8 cellular contexts compared by ENCODE assay signal in the genomic region with DNA sequence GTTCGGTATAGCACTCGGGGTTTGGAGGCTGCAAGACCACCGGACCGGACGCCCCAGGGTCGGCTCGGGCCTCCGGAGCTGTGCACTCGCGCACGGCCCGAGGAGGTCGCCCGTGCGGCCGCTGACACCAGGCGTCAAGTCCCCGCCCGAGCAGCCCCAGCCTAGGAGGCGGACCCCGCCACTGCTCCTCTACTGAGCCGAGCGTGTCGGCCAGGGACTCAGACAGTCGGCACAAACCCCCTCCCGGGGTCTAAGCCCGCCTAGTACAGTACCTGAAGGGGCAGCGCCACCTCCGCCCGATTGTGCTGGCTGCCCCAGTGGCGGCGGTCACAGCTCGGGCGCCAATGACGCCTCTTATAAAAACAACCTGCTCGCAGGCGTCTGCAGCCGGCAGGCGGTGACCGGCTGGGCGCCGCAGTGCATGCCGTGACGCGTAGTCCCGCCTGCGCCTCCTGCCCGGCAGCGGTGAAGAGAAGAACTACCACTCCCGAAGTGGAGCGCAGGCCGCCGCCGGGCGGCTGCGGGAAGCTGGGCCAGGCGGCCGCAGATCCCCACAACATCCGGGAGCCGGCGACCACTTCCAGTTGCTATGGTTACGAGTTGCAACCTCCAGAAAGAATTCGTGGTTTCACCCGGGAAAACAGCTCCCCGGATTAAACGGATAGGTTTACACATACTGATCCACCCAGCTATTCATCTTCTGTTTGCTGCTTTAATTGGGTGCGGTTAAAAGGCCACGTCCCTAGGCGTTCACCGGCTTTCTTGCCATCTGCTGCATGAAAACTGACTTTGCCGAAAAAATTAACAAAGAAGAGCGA. TPM values are rescaled to one million over a fixed set of nuclear protein-coding genes. Genes with fewer than 3 reads are reported as not detected.
DNase-seq lines count a peak whose midpoint lies in the region; TF ChIP-seq lines count a peak whose summit lies in the region.

A gene with protein sequence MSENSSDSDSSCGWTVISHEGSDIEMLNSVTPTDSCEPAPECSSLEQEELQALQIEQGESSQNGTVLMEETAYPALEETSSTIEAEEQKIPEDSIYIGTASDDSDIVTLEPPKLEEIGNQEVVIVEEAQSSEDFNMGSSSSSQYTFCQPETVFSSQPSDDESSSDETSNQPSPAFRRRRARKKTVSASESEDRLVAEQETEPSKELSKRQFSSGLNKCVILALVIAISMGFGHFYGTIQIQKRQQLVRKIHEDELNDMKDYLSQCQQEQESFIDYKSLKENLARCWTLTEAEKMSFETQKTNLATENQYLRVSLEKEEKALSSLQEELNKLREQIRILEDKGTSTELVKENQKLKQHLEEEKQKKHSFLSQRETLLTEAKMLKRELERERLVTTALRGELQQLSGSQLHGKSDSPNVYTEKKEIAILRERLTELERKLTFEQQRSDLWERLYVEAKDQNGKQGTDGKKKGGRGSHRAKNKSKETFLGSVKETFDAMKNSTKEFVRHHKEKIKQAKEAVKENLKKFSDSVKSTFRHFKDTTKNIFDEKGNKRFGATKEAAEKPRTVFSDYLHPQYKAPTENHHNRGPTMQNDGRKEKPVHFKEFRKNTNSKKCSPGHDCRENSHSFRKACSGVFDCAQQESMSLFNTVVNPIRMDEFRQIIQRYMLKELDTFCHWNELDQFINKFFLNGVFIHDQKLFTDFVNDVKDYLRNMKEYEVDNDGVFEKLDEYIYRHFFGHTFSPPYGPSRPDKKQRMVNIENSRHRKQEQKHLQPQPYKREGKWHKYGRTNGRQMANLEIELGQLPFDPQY (minus strand): TSS at position 411 of the 818 bp plus-strand sequence. CDS start 18,935 bp downstream, outside the sequence.
A gene with protein sequence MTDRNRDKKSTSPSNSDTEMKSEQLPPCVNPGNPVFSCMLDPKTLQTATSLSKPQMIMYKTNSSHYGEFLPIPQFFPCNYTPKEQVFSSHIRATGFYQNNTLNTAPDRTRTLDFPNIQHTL (plus strand): TSS at position 547 of the 818 bp plus-strand sequence. CDS start 274 bp downstream, outside the sequence.

- CTCF ChIA-PET in GM10248 (lab: Yijun Ruan, JAX): interaction anchor here (0.7 to 3.0 kb wide), 28 partner anchors 9 to 219 kb away, joined by 3 to 30 read pairs (median 5); a partner anchor contains a TSS

- under 1% methylated on average over 72 of the region's 72 CpGs for WGBS in thymus

- H3K4me3 ChIP-seq in NB4 (ENCODE audit: low read depth, low read length) (peak within 1 kb of the TSS; percentile 97), SK-N-MC (peak within 1 kb of the TSS; percentile 96), osteoblast (ENCODE audit: insufficient read depth, low read length) (peak within 1 kb of the TSS; percentile 88), thymus (ENCODE audit: low read length) (peak within 1 kb of the TSS; percentile 72)

- no peaks in the 10 kb centered on the region for H3K27me3 Mint-ChIP-seq in HFFc6 (ENCODE audit: insufficient read depth)
- H3K27me3 Mint-ChIP-seq in activated naive CD8-positive, alpha-beta T cell: no peaks in the 10 kb centered on the region
- peaks cover 7% of the 10 kb centered on the region for H3K27me3 Mint-ChIP-seq in glutamatergic neuron (ENCODE audit: unreplicated experiment)

- H3K9me3 ChIP-seq in SK-N-MC (ENCODE audit: low read depth, low read length): no peaks in the 10 kb centered on the region
- no peaks in the 10 kb centered on the region for H3K9me3 ChIP-seq in osteoblast (ENCODE audit: low read depth, low read length)
- no peaks in the 10 kb centered on the region for H3K9me3 ChIP-seq in thymus (ENCODE audit: control insufficient read depth)

- H3K36me3 Mint-ChIP-seq in HFFc6 (ENCODE audit: low read depth) (no peaks in the 10 kb centered on the region), glutamatergic neuron (ENCODE audit: unreplicated experiment) (no peaks in the 10 kb centered on the region)
- no peaks in the 10 kb centered on the region for H3K36me3 Mint-ChIP-seq in activated naive CD8-positive, alpha-beta T cell

- H4K20me1 ChIP-seq in osteoblast (ENCODE audit: insufficient read depth, low read length): no peaks in the 10 kb centered on the region

- no peaks in the 10 kb centered on the region for H3K36me3 ChIP-seq in SK-N-MC (ENCODE audit: insufficient read depth, low read length)
- H3K36me3 ChIP-seq in osteoblast (ENCODE audit: insufficient read depth, low read length): no peaks in the 10 kb centered on the region
- no peaks in the 10 kb centered on the region for H3K36me3 ChIP-seq in thymus (ENCODE audit: control insufficient read depth, insufficient read depth)

- TF ChIP-seq CTCF in GM10248 (IDR thresholded peaks at IDR 0.05; ENCODE audit: control extremely low read depth, extremely low read depth, low read depth, missing control alignments): peak; percentile 42
- TF ChIP-seq CTCF in HFFc6 (IDR thresholded peaks at IDR 0.05): peak; percentile 91
- TF ChIP-seq CTCF in NB4 (IDR thresholded peaks at IDR 0.05; ENCODE audit: low read depth, low read length): peak; percentile 37
- peak; percentile 93 for TF ChIP-seq CTCF in glutamatergic neuron (IDR thresholded peaks at IDR 0.05; ENCODE audit: partially characterized antibody, unreplicated experiment)
- TF ChIP-seq CTCF in osteoblast (IDR thresholded peaks at IDR 0.05; ENCODE audit: extremely low read depth, low read depth, low read length): peak; percentile 55

- H3K27ac ChIP-seq in SK-N-MC (no peak within 1 kb of the TSS), osteoblast (ENCODE audit: low read depth, low read length) (peak within 1 kb of the TSS; percentile 86), thymus (ENCODE audit: low read depth) (peak within 1 kb of the TSS; percentile 82)

- H3K4me3 Mint-ChIP-seq in HFFc6: peak within 1 kb of the TSS; percentile 94
- peak within 1 kb of the TSS; percentile 93 for H3K4me3 Mint-ChIP-seq in activated naive CD8-positive, alpha-beta T cell
- peak within 1 kb of the TSS; percentile 96 for H3K4me3 Mint-ChIP-seq in glutamatergic neuron (ENCODE audit: unreplicated experiment)

- H3K4me1 ChIP-seq in osteoblast (ENCODE audit: insufficient read depth, low read length) (peaks cover 13% of the 10 kb centered on the region), thymus (ENCODE audit: control insufficient read depth, insufficient read depth, low read length) (peaks cover 9% of the 10 kb centered on the region)

- peaks cover 24% of the 10 kb centered on the region for H3K4me1 Mint-ChIP-seq in HFFc6 (ENCODE audit: low read depth)
- H3K4me1 Mint-ChIP-seq in activated naive CD8-positive, alpha-beta T cell (ENCODE audit: low read depth): peaks cover 30% of the 10 kb centered on the region
- peaks cover 10% of the 10 kb centered on the region for H3K4me1 Mint-ChIP-seq in glutamatergic neuron (ENCODE audit: low read depth, unreplicated experiment)

- peak within 1 kb of the TSS; percentile 73 for H3K9ac ChIP-seq in SK-N-MC (ENCODE audit: insufficient read length)

- H3K27me3 ChIP-seq in osteoblast (ENCODE audit: insufficient read depth, low read length) (no peaks in the 10 kb centered on the region), thymus (ENCODE audit: control insufficient read depth, insufficient read depth) (no peaks in the 10 kb centered on the region)

- no peaks in the 10 kb centered on the region for H3K9me3 Mint-ChIP-seq in HFFc6
- H3K9me3 Mint-ChIP-seq in activated naive CD8-positive, alpha-beta T cell (ENCODE audit: low read depth): no peaks in the 10 kb centered on the region
- peaks cover 4% of the 10 kb centered on the region for H3K9me3 Mint-ChIP-seq in glutamatergic neuron (ENCODE audit: unreplicated experiment)

- DNase-seq in GM10248 (ENCODE audit: extremely low spot score) (peak; percentile 94), HFFc6 (peak; percentile 97), NB4 (ENCODE audit: low read depth) (peak; percentile 97), SK-N-MC (ENCODE audit: low read depth, low spot score) (no peak), glutamatergic neuron (peak; percentile 95), osteoblast (ENCODE audit: insufficient read length, low spot score, missing footprints) (peak; percentile 96)

- peaks cover 36% of the 10 kb centered on the region for H3K79me2 ChIP-seq in osteoblast (ENCODE audit: insufficient read depth, low read length)

- peak within 1 kb of the TSS; percentile 95 for H3K27ac Mint-ChIP-seq in HFFc6
- H3K27ac Mint-ChIP-seq in activated naive CD8-positive, alpha-beta T cell: peak within 1 kb of the TSS; percentile 75
- H3K27ac Mint-ChIP-seq in glutamatergic neuron (ENCODE audit: unreplicated experiment): peak within 1 kb of the TSS; percentile 98

- H2AFZ ChIP-seq in osteoblast (ENCODE audit: low read length): peak within 1 kb of the TSS; percentile 91

- peak; percentile 59 for TF ChIP-seq POLR2A in NB4 (IDR thresholded peaks at IDR 0.05; ENCODE audit: extremely low read depth, insufficient read length)

- POLR2A ChIA-PET in GM10248 (lab: Yijun Ruan, JAX): interaction anchor here (0.8 kb wide), 1 partner anchor 89 kb away, joined by 3 read pairs; a partner anchor contains a TSS

- H3K4me2 ChIP-seq in osteoblast (ENCODE audit: insufficient read depth, low read length): peak within 1 kb of the TSS; percentile 98

RNA-seq across cellular contexts. Expression of the first gene that starts in this region (rescaled TPM):
- 10 to 100 TPM; 28.9 to 42.5 (median 32.6) TPM for total RNA-seq in HFFc6 (2021; fragmentation: NEBNext Ultra II Directional; extraction: Animal tissue kit (Norgen Biotek cat#: 25700))
- 30.8 TPM for total RNA-seq in glutamatergic neuron (ENCODE audit: unreplicated experiment)
- total RNA-seq in osteoblast: 209 and 250 TPM in 2 replicates
- polyA plus RNA-seq in thymus: 28.9 TPM

RNA-seq across cellular contexts. Expression of the second gene that starts in this region (rescaled TPM):
- total RNA-seq in HFFc6 (2021; fragmentation: NEBNext Ultra II Directional; extraction: Animal tissue kit (Norgen Biotek cat#: 25700)): 1 to 10 TPM in 3 of 6 experiments, under 1 TPM in 3; 0.58 to 1.7 (median 1.1) TPM
- total RNA-seq in glutamatergic neuron (ENCODE audit: unreplicated experiment): 1.9 TPM
- total RNA-seq in osteoblast: 3.6 and 5.3 TPM in 2 replicates
- polyA plus RNA-seq in thymus: 6.0 TPM

Comparison
In these comparisons a context has a peak if more than half of its experiments do, and no peak if none do; other contexts are left out.
1. CTCF ChIP-seq: peak in every context shown above with its lines; median percentile 93 in glutamatergic neuron; 91 in HFFc6; 55 in osteoblast; 42 in GM10248; 37 in NB4.